ENCODE assay signal across 8 cellular contexts in genomic region chr9:136482793-136483588, GRCh38. TPM values are rescaled to one million over a fixed set of nuclear protein-coding genes. Genes with fewer than 3 reads are reported as not detected.
DNase-seq lines count a peak whose midpoint lies in the region; ATAC-seq lines count a peak whose summit lies in the region.

A gene with protein sequence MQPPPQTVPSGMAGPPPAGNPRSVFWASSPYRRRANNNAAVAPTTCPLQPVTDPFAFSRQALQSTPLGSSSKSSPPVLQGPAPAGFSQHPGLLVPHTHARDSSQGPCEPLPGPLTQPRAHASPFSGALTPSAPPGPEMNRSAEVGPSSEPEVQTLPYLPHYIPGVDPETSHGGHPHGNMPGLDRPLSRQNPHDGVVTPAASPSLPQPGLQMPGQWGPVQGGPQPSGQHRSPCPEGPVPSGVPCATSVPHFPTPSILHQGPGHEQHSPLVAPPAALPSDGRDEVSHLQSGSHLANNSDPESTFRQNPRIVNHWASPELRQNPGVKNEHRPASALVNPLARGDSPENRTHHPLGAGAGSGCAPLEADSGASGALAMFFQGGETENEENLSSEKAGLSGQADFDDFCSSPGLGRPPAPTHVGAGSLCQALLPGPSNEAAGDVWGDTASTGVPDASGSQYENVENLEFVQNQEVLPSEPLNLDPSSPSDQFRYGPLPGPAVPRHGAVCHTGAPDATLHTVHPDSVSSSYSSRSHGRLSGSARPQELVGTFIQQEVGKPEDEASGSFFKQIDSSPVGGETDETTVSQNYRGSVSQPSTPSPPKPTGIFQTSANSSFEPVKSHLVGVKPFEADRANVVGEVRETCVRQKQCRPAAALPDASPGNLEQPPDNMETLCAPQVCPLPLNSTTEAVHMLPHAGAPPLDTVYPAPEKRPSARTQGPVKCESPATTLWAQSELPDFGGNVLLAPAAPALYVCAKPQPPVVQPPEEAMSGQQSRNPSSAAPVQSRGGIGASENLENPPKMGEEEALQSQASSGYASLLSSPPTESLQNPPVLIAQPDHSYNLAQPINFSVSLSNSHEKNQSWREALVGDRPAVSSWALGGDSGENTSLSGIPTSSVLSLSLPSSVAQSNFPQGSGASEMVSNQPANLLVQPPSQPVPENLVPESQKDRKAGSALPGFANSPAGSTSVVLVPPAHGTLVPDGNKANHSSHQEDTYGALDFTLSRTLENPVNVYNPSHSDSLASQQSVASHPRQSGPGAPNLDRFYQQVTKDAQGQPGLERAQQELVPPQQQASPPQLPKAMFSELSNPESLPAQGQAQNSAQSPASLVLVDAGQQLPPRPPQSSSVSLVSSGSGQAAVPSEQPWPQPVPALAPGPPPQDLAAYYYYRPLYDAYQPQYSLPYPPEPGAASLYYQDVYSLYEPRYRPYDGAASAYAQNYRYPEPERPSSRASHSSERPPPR (N-terminal part only) (minus strand): TSS chr9:136483040. CDS start chr9:136477615, 5,425 bp downstream.

- peaks cover 21% of the 10 kb centered on the region for H3K4me1 ChIP-seq in effector memory CD4-positive, alpha-beta T cell (ENCODE audit: control insufficient read depth, insufficient read depth, low read length, poor library complexity, severe bottlenecking)

- H3K4me3 ChIP-seq in effector memory CD4-positive, alpha-beta T cell (ENCODE audit: insufficient read depth, low read depth, low read length, poor library complexity, severe bottlenecking): peak within 1 kb of the TSS; percentile 92

- no peaks in the 10 kb centered on the region for H3K9me3 ChIP-seq in effector memory CD4-positive, alpha-beta T cell (ENCODE audit: control insufficient read depth, low read length)

- H3K27me3 ChIP-seq in effector memory CD4-positive, alpha-beta T cell (replicated peaks; ENCODE audit: control insufficient read depth, insufficient read depth, low read length, poor library complexity, severe bottlenecking): no peaks in the 10 kb centered on the region

- H3K27ac ChIP-seq in effector memory CD4-positive, alpha-beta T cell (ENCODE audit: insufficient read depth, low read length, poor library complexity, severe bottlenecking): peak within 1 kb of the TSS; percentile 96

- peak; percentile 99 for DNase-seq in COLO668 (lab: John Stamatoyannopoulos, UW; ENCODE audit: unreplicated experiment)
- DNase-seq in HT1080 (ENCODE audit: low read depth): peak; percentile 92
- DNase-seq in NOMO-1 (lab: John Stamatoyannopoulos, UW; ENCODE audit: unreplicated experiment in 2 of 2): peak; percentile 100
- DNase-seq in effector memory CD4-positive, alpha-beta T cell: peak; percentile 97 to 99 (median 99)
- peak; percentile 99 for DNase-seq in medulla oblongata (ENCODE audit: extremely low spot score)
- DNase-seq in stimulated activated CD4-positive, alpha-beta T cell treated with anti-CD3 and anti-CD28 coated beads, TNF-alpha, amount 100 ng/mL, for 48 hours (ENCODE audit: low read depth in 3 of 3): peak; percentile 98 to 100 (median 99)

- CTCF ChIA-PET in activated CD8-positive, alpha-beta memory T cell treated with anti-CD3 and anti-CD28 coated beads for 36 hours (lab: Charles Lee): interaction anchor here (2.9 to 4.0 kb wide), 3 partner anchors 56 to 189 kb away, joined by 12 to 27 read pairs (median 20); no protein-coding TSS in a partner anchor

- peak; percentile 52 for ATAC-seq in GM21367 (IDR thresholded peaks at IDR 0.05; ENCODE audit: unreplicated experiment)

- peaks cover 9% of the 10 kb centered on the region for H3K36me3 ChIP-seq in effector memory CD4-positive, alpha-beta T cell (ENCODE audit: control insufficient read depth, insufficient read depth, low read length)

- POLR2A ChIA-PET in activated CD8-positive, alpha-beta memory T cell treated with anti-CD3 and anti-CD28 coated beads for 36 hours (lab: Charles Lee): interaction anchor here (0.6 to 1.4 kb wide), 2 partner anchors 50 to 56 kb away, joined by 3 to 5 read pairs; no protein-coding TSS in a partner anchor

RNA-seq across cellular contexts. Expression of the gene that starts here (rescaled TPM):
- total RNA-seq in HT1080 (2014; rRNA removed; shearing (Covaris generic)): 18.1 and 22.7 TPM in 2 replicates
- polyA plus RNA-seq in HT1080 (2015; cell fraction: cytosol; rRNA removed): 27.6 and 31.9 TPM in 2 replicates
- 115 and 116 TPM in 2 replicates for polyA plus RNA-seq in HT1080 (2015; cell fraction: nucleus; rRNA removed)
- total RNA-seq in activated CD8-positive, alpha-beta memory T cell treated with anti-CD3 and anti-CD28 coated beads for 36 hours: 10 to 100 TPM; 78.7 to 80.9 TPM

Comparison
In these comparisons a context has a peak if more than half of its experiments do, and no peak if none do; other contexts are left out.
1. Peak in every context shown above with its lines: DNase-seq, ATAC-seq, H3K4me3 ChIP-seq and H3K27ac ChIP-seq.